In genomic region chr15:44193651-44194396, GRCh38 we compare ENCODE assay signal across 1 cellular context.
TF ChIP-seq lines count a peak whose summit lies in the region.

No MANE protein-coding gene starts in this region.

TF ChIP-seq in K562, 482 proteins besides CTCF, POLR2A, EP300 and RAD21 (continued from another document):
- TF ChIP-seq ZNF518B (CRISPR knock-in tag; IDR thresholded peaks at IDR 0.05) (no peak), STAG1 (CRISPR knock-in tag; IDR thresholded peaks at IDR 0.05; ENCODE audit: borderline replicate concordance) (no peak), MED1 (CRISPR knock-in tag; IDR thresholded peaks at IDR 0.05; ENCODE audit: borderline replicate concordance) (no peak), EZH2 (IDR thresholded peaks at IDR 0.05; ENCODE audit: borderline replicate concordance, low read depth, low read length) (no peak), MAFK (IDR thresholded peaks at IDR 0.05; ENCODE audit: low read length) (peak; percentile 70), MAFG (tag; conservative IDR thresholded peaks at IDR 0.05) (peak; percentile 62), ARNT (IDR thresholded peaks at IDR 0.05) (no peak), GTF2E2 (tag; IDR thresholded peaks at IDR 0.05) (no peak), ZNF316 (IDR thresholded peaks at IDR 0.05) (peak; percentile 76), ILF3 (IDR thresholded peaks at IDR 0.05; ENCODE audit: borderline replicate concordance) (no peak), NCOR1 (IDR thresholded peaks at IDR 0.05) (no peak)
